In the genomic region with DNA sequence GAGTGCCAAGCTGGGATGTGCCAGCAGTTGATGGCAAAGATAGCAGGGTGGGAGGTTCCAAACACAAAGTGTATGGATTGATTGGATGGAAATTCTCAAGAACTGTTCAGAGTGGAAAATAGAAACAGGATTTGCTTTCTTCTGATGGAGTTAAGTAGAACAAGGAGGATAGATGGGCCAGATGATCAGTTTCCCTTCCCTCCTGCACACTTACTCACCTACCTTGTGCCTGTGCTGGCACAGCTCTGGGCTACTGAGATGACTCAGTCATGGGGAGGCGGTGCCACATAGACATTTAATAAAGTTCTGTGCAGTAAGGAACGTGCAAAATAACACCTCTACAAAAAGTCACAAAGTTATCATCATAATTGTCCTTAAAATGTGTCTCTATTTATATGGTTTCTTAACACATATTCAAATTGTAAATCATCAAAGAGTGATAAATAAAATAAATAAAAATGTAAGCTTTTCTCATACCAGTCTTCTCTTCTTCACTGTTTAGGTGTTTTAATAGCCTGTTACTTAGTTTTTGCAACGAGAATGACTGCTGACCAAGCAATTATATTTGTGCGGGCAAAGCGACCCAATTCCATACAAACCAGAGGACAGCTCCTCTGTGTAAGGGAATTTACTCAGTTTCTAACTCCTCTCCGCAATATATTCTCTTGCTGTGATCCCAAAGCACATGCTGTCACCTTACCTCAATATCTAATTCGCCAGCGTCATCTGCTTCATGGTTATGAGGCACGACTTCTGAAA, we compare ENCODE assay signal across 19 cellular contexts. TPM values are rescaled to one million over a fixed set of nuclear protein-coding genes. Genes with fewer than 3 reads are reported as not detected.
A peak's percentile ranks its signal among the peaks of the same experiment; 100 is the strongest.
DNase-seq lines count a peak whose midpoint lies in the region; ATAC-seq and TF ChIP-seq lines count a peak whose summit lies in the region.
"Had no signal": no experiment of that assay in that cellular context is flagged by ENCODE, and none has a peak within 500 bp of the region (broad histone marks: within the 10 kb centered on the region; RNA-seq: fewer than 3 reads in every experiment).

No MANE protein-coding gene starts in this region.

- no peaks in the 10 kb centered on the region for H4K20me1 ChIP-seq in PC-3 (ENCODE audit: low read length)

- CTCF ChIA-PET in activated CD4-positive, alpha-beta memory T cell treated with anti-CD3 and anti-CD28 coated beads for 36 hours (lab: Charles Lee), result no interaction called here
- CTCF ChIA-PET in activated CD4-positive, alpha-beta memory T cell treated with anti-CD3 and anti-CD28 coated beads, Interleukin-2, amount 10 ng/mL, durations not matched to agents 7 days and 5 days (lab: Charles Lee), result no interaction called here
- CTCF ChIA-PET in PC-3 (lab: Charles Lee), result no interaction called here

- no peak overlapping the region for H3K27ac ChIP-seq in PC-3 (ENCODE audit: low read length)
- H3K27ac ChIP-seq in cingulate gyrus (ENCODE audit: low read depth, low read length), result peak overlapping the region; percentile 54
- H3K27ac ChIP-seq: KMS-11, ovary, spleen, upper lobe of left lung had no signal

- no peaks in the 10 kb centered on the region for H3K27me3 ChIP-seq in PC-3 (ENCODE audit: low read length)
- H3K27me3 ChIP-seq: ovary, spleen, upper lobe of left lung had no signal

- H3K9ac ChIP-seq in PC-3 (ENCODE audit: low read length), result no peak overlapping the region
- H3K9ac ChIP-seq: KMS-11 had no signal

- H3K9me2 ChIP-seq in PC-3 (replicated peaks; ENCODE audit: low read length), result no peaks in the 10 kb centered on the region

- peaks cover 20% of the 10 kb centered on the region for H3K4me1 ChIP-seq in PC-3 (ENCODE audit: insufficient read depth, low read length)
- H3K4me1 ChIP-seq: spleen had no signal

- H3K36me3 Mint-ChIP-seq in activated CD4-positive, alpha-beta memory T cell treated with anti-CD3 and anti-CD28 coated beads for 36 hours, result no peaks in the 10 kb centered on the region
- peaks cover 2% of the 10 kb centered on the region for H3K36me3 Mint-ChIP-seq in activated CD4-positive, alpha-beta memory T cell treated with anti-CD3 and anti-CD28 coated beads, Interleukin-2, amount 10 ng/mL, durations not matched to agents 7 days and 5 days (ENCODE audit: low read depth)
- H3K36me3 Mint-ChIP-seq in stimulated activated effector memory CD8-positive, alpha-beta T cell treated with anti-CD3 and anti-CD28 coated beads, Interleukin-12 subunit alpha, Interleukin-12 subunit beta, amount 100 ng/mL, for 72 hours, result no peaks in the 10 kb centered on the region
- peaks cover 15% of the 10 kb centered on the region for H3K36me3 Mint-ChIP-seq in chondrocyte (ENCODE audit: low read depth)

- no peaks in the 10 kb centered on the region for H3K9me3 Mint-ChIP-seq in activated CD4-positive, alpha-beta memory T cell treated with anti-CD3 and anti-CD28 coated beads for 36 hours
- no peaks in the 10 kb centered on the region for H3K9me3 Mint-ChIP-seq in activated CD4-positive, alpha-beta memory T cell treated with anti-CD3 and anti-CD28 coated beads, Interleukin-2, amount 10 ng/mL, durations not matched to agents 7 days and 5 days
- no peaks in the 10 kb centered on the region for H3K9me3 Mint-ChIP-seq in stimulated activated effector memory CD8-positive, alpha-beta T cell treated with anti-CD3 and anti-CD28 coated beads, Interleukin-12 subunit alpha, Interleukin-12 subunit beta, amount 100 ng/mL, for 72 hours
- H3K9me3 Mint-ChIP-seq in chondrocyte (ENCODE audit: low read depth), result no peaks in the 10 kb centered on the region
- H3K9me3 Mint-ChIP-seq: activated naive CD8-positive, alpha-beta T cell treated with anti-CD3 and anti-CD28 coated beads, Interleukin-2, amount 10 ng/mL, durations not matched to agents 7 days and 5 days; activated T-cell treated with anti-CD3 and anti-CD28 coated beads, Interleukin-2, amount 50 U/mL, for 24 hours; effector memory CD8-positive, alpha-beta T cell; stimulated activated naive B cell treated with anti-CD40 and anti-IgM and Interleukin-4, amounts not matched to agents 10 μg/mL and 1 μg/mL and 100 μg/mL, for 72 hours had no signal

- H2AFZ ChIP-seq in PC-3 (ENCODE audit: low read length), result no peak overlapping the region

- peak overlapping the region; percentile 52 for H3K4me2 ChIP-seq in PC-3 (ENCODE audit: low read length)
- H3K4me2 ChIP-seq: KMS-11 had no signal

- H3K27me3 Mint-ChIP-seq in activated CD4-positive, alpha-beta memory T cell treated with anti-CD3 and anti-CD28 coated beads for 36 hours, result no peaks in the 10 kb centered on the region
- H3K27me3 Mint-ChIP-seq in activated CD4-positive, alpha-beta memory T cell treated with anti-CD3 and anti-CD28 coated beads, Interleukin-2, amount 10 ng/mL, durations not matched to agents 7 days and 5 days, result no peaks in the 10 kb centered on the region
- H3K27me3 Mint-ChIP-seq in chondrocyte (ENCODE audit: low read depth), result no peaks in the 10 kb centered on the region
- H3K27me3 Mint-ChIP-seq: activated naive CD8-positive, alpha-beta T cell treated with anti-CD3 and anti-CD28 coated beads, Interleukin-2, amount 10 ng/mL, durations not matched to agents 7 days and 5 days; activated T-cell treated with anti-CD3 and anti-CD28 coated beads, Interleukin-2, amount 50 U/mL, for 24 hours; effector memory CD8-positive, alpha-beta T cell; stimulated activated naive B cell treated with anti-CD40 and anti-IgM and Interleukin-4, amounts not matched to agents 10 μg/mL and 1 μg/mL and 100 μg/mL, for 72 hours had no signal

- H3K36me3 ChIP-seq in PC-3 (ENCODE audit: low read depth, low read length), result no peaks in the 10 kb centered on the region
- H3K36me3 ChIP-seq: ovary had no signal

- H3K4me1 Mint-ChIP-seq in activated CD4-positive, alpha-beta memory T cell treated with anti-CD3 and anti-CD28 coated beads for 36 hours (ENCODE audit: low read depth), result no peaks in the 10 kb centered on the region
- H3K4me1 Mint-ChIP-seq in activated CD4-positive, alpha-beta memory T cell treated with anti-CD3 and anti-CD28 coated beads, Interleukin-2, amount 10 ng/mL, durations not matched to agents 7 days and 5 days, result peaks cover 4% of the 10 kb centered on the region
- no peaks in the 10 kb centered on the region for H3K4me1 Mint-ChIP-seq in stimulated activated effector memory CD8-positive, alpha-beta T cell treated with anti-CD3 and anti-CD28 coated beads, Interleukin-12 subunit alpha, Interleukin-12 subunit beta, amount 100 ng/mL, for 72 hours
- peaks cover 32% of the 10 kb centered on the region for H3K4me1 Mint-ChIP-seq in chondrocyte (ENCODE audit: low read depth)

- H3K9me3 ChIP-seq in PC-3 (ENCODE audit: low read length), result no peaks in the 10 kb centered on the region
- H3K9me3 ChIP-seq: ovary, spleen, upper lobe of left lung had no signal

- POLR2A ChIA-PET in activated CD4-positive, alpha-beta memory T cell treated with anti-CD3 and anti-CD28 coated beads for 36 hours (lab: Charles Lee), result no interaction called here
- POLR2A ChIA-PET in activated CD4-positive, alpha-beta memory T cell treated with anti-CD3 and anti-CD28 coated beads, Interleukin-2, amount 10 ng/mL, durations not matched to agents 7 days and 5 days (lab: Charles Lee), result no interaction called here
- POLR2A ChIA-PET in PC-3 (lab: Charles Lee; ENCODE audit: unreplicated experiment), result no interaction called here

- no peak overlapping the region for H3K4me3 Mint-ChIP-seq in activated CD4-positive, alpha-beta memory T cell treated with anti-CD3 and anti-CD28 coated beads for 36 hours
- H3K4me3 Mint-ChIP-seq in activated CD4-positive, alpha-beta memory T cell treated with anti-CD3 and anti-CD28 coated beads, Interleukin-2, amount 10 ng/mL, durations not matched to agents 7 days and 5 days, result no peak overlapping the region
- no peak overlapping the region for H3K4me3 Mint-ChIP-seq in stimulated activated effector memory CD8-positive, alpha-beta T cell treated with anti-CD3 and anti-CD28 coated beads, Interleukin-12 subunit alpha, Interleukin-12 subunit beta, amount 100 ng/mL, for 72 hours
- H3K4me3 Mint-ChIP-seq in chondrocyte (ENCODE audit: unreplicated experiment), result no peak overlapping the region
- H3K4me3 Mint-ChIP-seq: activated naive CD8-positive, alpha-beta T cell treated with anti-CD3 and anti-CD28 coated beads, Interleukin-2, amount 10 ng/mL, durations not matched to agents 7 days and 5 days; activated T-cell treated with anti-CD3 and anti-CD28 coated beads, Interleukin-2, amount 50 U/mL, for 24 hours; effector memory CD8-positive, alpha-beta T cell; stimulated activated naive B cell treated with anti-CD40 and anti-IgM and Interleukin-4, amounts not matched to agents 10 μg/mL and 1 μg/mL and 100 μg/mL, for 72 hours had no signal

- no peak overlapping the region for H3K27ac Mint-ChIP-seq in activated CD4-positive, alpha-beta memory T cell treated with anti-CD3 and anti-CD28 coated beads for 36 hours
- H3K27ac Mint-ChIP-seq in activated CD4-positive, alpha-beta memory T cell treated with anti-CD3 and anti-CD28 coated beads, Interleukin-2, amount 10 ng/mL, durations not matched to agents 7 days and 5 days, result no peak overlapping the region
- H3K27ac Mint-ChIP-seq in stimulated activated effector memory CD8-positive, alpha-beta T cell treated with anti-CD3 and anti-CD28 coated beads, Interleukin-12 subunit alpha, Interleukin-12 subunit beta, amount 100 ng/mL, for 72 hours, result no peak overlapping the region
- H3K27ac Mint-ChIP-seq in chondrocyte (ENCODE audit: unreplicated experiment), result no peak overlapping the region
- H3K27ac Mint-ChIP-seq: activated naive CD8-positive, alpha-beta T cell treated with anti-CD3 and anti-CD28 coated beads, Interleukin-2, amount 10 ng/mL, durations not matched to agents 7 days and 5 days; activated T-cell treated with anti-CD3 and anti-CD28 coated beads, Interleukin-2, amount 50 U/mL, for 24 hours; stimulated activated naive B cell treated with anti-CD40 and anti-IgM and Interleukin-4, amounts not matched to agents 10 μg/mL and 1 μg/mL and 100 μg/mL, for 72 hours had no signal

- peak; percentile 12 for DNase-seq in activated CD4-positive, alpha-beta memory T cell treated with anti-CD3 and anti-CD28 coated beads for 36 hours
- DNase-seq in activated CD4-positive, alpha-beta memory T cell treated with anti-CD3 and anti-CD28 coated beads, Interleukin-2, amount 10 ng/mL, durations not matched to agents 7 days and 5 days, result no peak
- DNase-seq in PC-3 (peak; percentile 55), NAMALWA (ENCODE audit: low spot score) (no peak), chondrocyte (ENCODE audit: low spot score) (no peak)
- DNase-seq in stimulated activated effector memory CD8-positive, alpha-beta T cell treated with anti-CD3 and anti-CD28 coated beads, Interleukin-12 subunit alpha, Interleukin-12 subunit beta, amount 100 ng/mL, for 72 hours (ENCODE audit: low spot score in 2 of 2), result no peak
- DNase-seq: activated naive CD8-positive, alpha-beta T cell treated with anti-CD3 and anti-CD28 coated beads, Interleukin-2, amount 10 ng/mL, durations not matched to agents 7 days and 5 days; activated T-cell treated with anti-CD3 and anti-CD28 coated beads, Interleukin-2, amount 50 U/mL, for 24 hours; DMS153; effector memory CD8-positive, alpha-beta T cell; NCI-H1417 treated with DMSO at 0.1 percent for 48 hours; ovary; SIG-M5; spleen; stimulated activated naive B cell treated with anti-CD40 and anti-IgM and Interleukin-4, amounts not matched to agents 10 μg/mL and 1 μg/mL and 100 μg/mL, for 72 hours; upper lobe of left lung had no signal

- H3K79me2 ChIP-seq in PC-3 (ENCODE audit: low read length), result no peaks in the 10 kb centered on the region

- no peak overlapping the region for H3K4me3 ChIP-seq in PC-3 (ENCODE audit: low read length)
- H3K4me3 ChIP-seq: ovary, spleen, upper lobe of left lung had no signal

- BruUV-seq in PC-3 (replicated peaks; lab: Mats Ljungman, UMichigan), result no TSS peak

- H3F3A ChIP-seq in PC-3 (ENCODE audit: low read length, unreplicated experiment), result peaks cover 2% of the 10 kb centered on the region

- peak; percentile 74 for ATAC-seq in PC-3
- peak; percentile 82 for ATAC-seq in stimulated activated effector memory CD8-positive, alpha-beta T cell treated with anti-CD3 and anti-CD28 coated beads, Interleukin-12 subunit alpha, Interleukin-12 subunit beta, amount 100 ng/mL, for 72 hours
- ATAC-seq in HG02571 (IDR thresholded peaks at IDR 0.05; ENCODE audit: unreplicated experiment), result no peak
- ATAC-seq: effector memory CD8-positive, alpha-beta T cell had no signal

- TF ChIP-seq CTCF in PC-3 (conservative IDR thresholded peaks at IDR 0.05; ENCODE audit: low read depth, low read length) (no peak), chondrocyte (IDR thresholded peaks at IDR 0.05) (no peak)

- intact Hi-C loops in activated CD4-positive, alpha-beta memory T cell treated with anti-CD3 and anti-CD28 coated beads for 36 hours (cut with micrococcal nuclease), result no loop called here
- intact Hi-C loops in PC-3 (cut with micrococcal nuclease), result no loop called here

RNA-seq across cellular contexts. Expression of a gene that starts 12.7 kb away (rescaled TPM):
- 1 to 10 TPM; 4.2 to 4.4 TPM for total RNA-seq in activated CD4-positive, alpha-beta memory T cell treated with anti-CD3 and anti-CD28 coated beads for 36 hours
- 1 to 10 TPM; 3.9 TPM for total RNA-seq in activated CD4-positive, alpha-beta memory T cell treated with anti-CD3 and anti-CD28 coated beads, Interleukin-2, amount 10 ng/mL, durations not matched to agents 7 days and 5 days
- 5.4 TPM in 2 replicates for total RNA-seq in PC-3 (2014; rRNA removed)
- total RNA-seq in chondrocyte, result 14.9 to 24.0 TPM (median 16.0 TPM) in 3 replicates

Comparison
In these comparisons a context has a peak if more than half of its experiments do, and no peak if none do; other contexts are left out.
1. DNase-seq: peak in activated CD4-positive, alpha-beta memory T cell treated with anti-CD3 and anti-CD28 coated beads for 36 hours (single experiment) and PC-3 (single experiment); none in activated CD4-positive, alpha-beta memory T cell treated with anti-CD3 and anti-CD28 coated beads, Interleukin-2, amount 10 ng/mL, durations not matched to agents 7 days and 5 days (single experiment), stimulated activated effector memory CD8-positive, alpha-beta T cell treated with anti-CD3 and anti-CD28 coated beads, Interleukin-12 subunit alpha, Interleukin-12 subunit beta, amount 100 ng/mL, for 72 hours (0 of 2), NAMALWA (single experiment) and chondrocyte (single experiment).